ENCODE assay signal across 8 cellular contexts in the genomic region with DNA sequence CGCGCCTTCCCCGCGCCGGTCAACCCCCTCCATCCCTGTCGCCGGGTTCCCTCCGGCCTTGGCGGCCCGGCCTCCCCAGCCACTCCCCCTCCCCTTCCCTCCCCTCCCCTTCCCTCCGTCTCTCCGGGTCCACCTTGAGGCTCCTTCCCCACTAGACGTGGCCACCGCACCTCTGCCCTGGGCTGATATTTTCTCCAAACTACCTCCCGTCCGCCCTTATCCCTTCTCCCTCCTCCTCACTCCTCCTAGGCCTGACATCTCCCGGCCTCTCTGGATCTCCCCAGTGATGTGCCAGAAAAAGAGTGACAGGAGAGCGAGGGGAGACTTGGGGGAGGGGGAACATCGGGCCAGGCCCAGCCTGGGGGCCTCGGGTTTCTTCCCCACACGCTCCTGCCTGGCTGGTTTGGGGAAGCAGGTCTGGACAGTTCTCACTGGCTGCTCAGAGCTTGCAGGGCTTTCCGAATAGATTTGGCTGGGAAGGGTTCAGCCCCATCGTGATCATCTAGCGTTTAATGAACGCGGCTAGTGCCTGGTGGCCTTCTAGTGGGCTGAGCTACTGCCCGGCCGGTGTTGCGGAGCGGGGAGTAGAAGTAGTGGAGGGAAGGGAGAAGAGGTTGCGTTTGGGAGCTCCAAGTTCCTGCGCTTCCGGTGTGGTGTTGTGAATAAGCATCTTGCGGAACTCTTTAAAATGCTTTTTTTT. TPM values are rescaled to one million over a fixed set of nuclear protein-coding genes. Genes with fewer than 3 reads are reported as not detected.
DNase-seq lines count a peak whose midpoint lies in the region; ATAC-seq and TF ChIP-seq lines count a peak whose summit lies in the region.

No MANE protein-coding gene starts in this region.

- no peaks in the 10 kb centered on the region for H3K27me3 ChIP-seq in aorta (ENCODE audit: control insufficient read depth in 1 of 2, insufficient read depth in 2 of 2, low read length in 1 of 2)

- peak overlapping the region; percentile 43 for H3K27ac Mint-ChIP-seq in activated naive CD4-positive, alpha-beta T cell treated with anti-CD3 and anti-CD28 coated beads for 36 hours
- peak overlapping the region; percentile 84 to 86 for H3K27ac Mint-ChIP-seq in effector memory CD8-positive, alpha-beta T cell

- peaks cover 19% of the 10 kb centered on the region for H3K4me1 Mint-ChIP-seq in activated naive CD4-positive, alpha-beta T cell treated with anti-CD3 and anti-CD28 coated beads for 36 hours (ENCODE audit: low read depth)
- H3K4me1 Mint-ChIP-seq in effector memory CD8-positive, alpha-beta T cell (ENCODE audit: low read depth in 2 of 2) = peaks cover 12 to 14% of the 10 kb centered on the region in 2 donors

- H3K4me3 Mint-ChIP-seq in activated naive CD4-positive, alpha-beta T cell treated with anti-CD3 and anti-CD28 coated beads for 36 hours = peak overlapping the region; percentile 77
- H3K4me3 Mint-ChIP-seq in effector memory CD8-positive, alpha-beta T cell = peak overlapping the region; percentile 78

- CTCF ChIA-PET in activated naive CD4-positive, alpha-beta T cell treated with anti-CD3 and anti-CD28 coated beads for 36 hours (lab: Charles Lee) = interaction anchor here (0.6 to 1.3 kb wide), 6 partner anchors 9 to 823 kb away, joined by 3 to 8 read pairs (median 5); partner anchors contain the start of gene TRIM54

- TF ChIP-seq CTCF in mucosa of descending colon (IDR thresholded peaks at IDR 0.05) = no peak

- H3K4me1 ChIP-seq in mucosa of descending colon (ENCODE audit: low read depth) (peaks cover 32% of the 10 kb centered on the region), aorta (ENCODE audit: control insufficient read depth in 1 of 2, insufficient read depth in 2 of 2, low read length in 2 of 2) (no peaks in the 10 kb centered on the region)

- H3K4me3 ChIP-seq in mucosa of descending colon (peak overlapping the region; percentile 56), aorta (ENCODE audit: low read length in 2 of 2) (peak overlapping the region; percentile 80 to 82)

- peak; percentile 11 for DNase-seq in activated naive CD4-positive, alpha-beta T cell treated with anti-CD3 and anti-CD28 coated beads for 36 hours
- no peak for DNase-seq in activated naive CD4-positive, alpha-beta T cell treated with Interleukin-2 at 50 U/mL for 16 hours
- peak; percentile 26 to 38 for DNase-seq in SHP77 (lab: John Stamatoyannopoulos, UW)
- peak in 1 of 3 experiments; percentile 6 for DNase-seq in effector memory CD8-positive, alpha-beta T cell
- DNase-seq in mucosa of descending colon = peak in 1 of 3 donors; percentile 51
- DNase-seq in aorta = peak; percentile 52 to 77
- no peak for DNase-seq in NOMO-1 treated with DMSO at 0.1 percent for 48 hours (lab: John Stamatoyannopoulos, UW; ENCODE audit: unreplicated experiment)
- no peak for DNase-seq in germinal center (ENCODE audit: low spot score)

- no peaks in the 10 kb centered on the region for H3K9me3 Mint-ChIP-seq in activated naive CD4-positive, alpha-beta T cell treated with anti-CD3 and anti-CD28 coated beads for 36 hours
- H3K9me3 Mint-ChIP-seq in effector memory CD8-positive, alpha-beta T cell = no peaks in the 10 kb centered on the region

- WGBS in aorta, 2 donors = 7 to 9% methylated on average over 22 to 34 of the region's 34 CpGs

- no peaks in the 10 kb centered on the region for H3K36me3 Mint-ChIP-seq in activated naive CD4-positive, alpha-beta T cell treated with anti-CD3 and anti-CD28 coated beads for 36 hours (ENCODE audit: low read depth)
- H3K36me3 Mint-ChIP-seq in effector memory CD8-positive, alpha-beta T cell (ENCODE audit: insufficient read depth) = peaks cover 15% of the 10 kb centered on the region

- H3K27me3 Mint-ChIP-seq in activated naive CD4-positive, alpha-beta T cell treated with anti-CD3 and anti-CD28 coated beads for 36 hours (ENCODE audit: low read depth) = peaks cover 6% of the 10 kb centered on the region
- peaks cover 19 to 31% of the 10 kb centered on the region in 2 donors for H3K27me3 Mint-ChIP-seq in effector memory CD8-positive, alpha-beta T cell

- peak; percentile 12 for ATAC-seq in effector memory CD8-positive, alpha-beta T cell (replicated peaks)
- ATAC-seq in mucosa of descending colon (no peak), aorta (ENCODE audit: low FRiP score) (peak; percentile 56)

- H3K36me3 ChIP-seq in mucosa of descending colon (ENCODE audit: low read depth) = no peaks in the 10 kb centered on the region
- H3K36me3 ChIP-seq in aorta (ENCODE audit: control insufficient read depth in 1 of 2, insufficient read depth in 2 of 2, low read length in 1 of 2) = no peaks in the 10 kb centered on the region

- intact Hi-C loops in activated naive CD4-positive, alpha-beta T cell treated with anti-CD3 and anti-CD28 coated beads for 36 hours (cut with micrococcal nuclease) = loop anchor here (1.0 to 5.0 kb wide), 3 partner anchors 110 to 624 kb away; partner anchors contain the start of genes ADGRF3, ATRAID, SELENOI and SLC5A6
- intact Hi-C loops in mucosa of descending colon (cut with DNase I, micrococcal nuclease) = no loop called here
- intact Hi-C loops in aorta (cut with DNase I) = no loop called here

- H3K9me3 ChIP-seq in mucosa of descending colon = no peaks in the 10 kb centered on the region
- H3K9me3 ChIP-seq in aorta (ENCODE audit: control insufficient read depth, low read length) = no peaks in the 10 kb centered on the region

- no peak overlapping the region for H3K27ac ChIP-seq in aorta (ENCODE audit: low read depth in 1 of 2, low read length in 2 of 2)

RNA-seq across cellular contexts. Expression of gene MAPRE3, which starts 0.6 kb away (rescaled TPM):
- total RNA-seq in activated naive CD4-positive, alpha-beta T cell treated with anti-CD3 and anti-CD28 coated beads for 36 hours = 1 to 10 TPM; 2.9 to 3.8 TPM
- total RNA-seq in mucosa of descending colon (10 to 100 TPM; 23.9 to 36.1 (median 35.6) TPM), aorta (10 to 100 TPM; 15.9 to 16.1 TPM)
- 10 to 100 TPM in 1 of 2 donors, 1 to 10 TPM in 1; 7.9 to 26.7 TPM for polyA plus RNA-seq in aorta

Comparison
In these comparisons a context has a peak if more than half of its experiments do, and no peak if none do; other contexts are left out.
1. DNase-seq: peak in activated naive CD4-positive, alpha-beta T cell treated with anti-CD3 and anti-CD28 coated beads for 36 hours (single experiment), SHP77 (2 of 2) and aorta (2 of 2); none in activated naive CD4-positive, alpha-beta T cell treated with Interleukin-2 at 50 U/mL for 16 hours (single experiment), NOMO-1 treated with DMSO at 0.1 percent for 48 hours (single experiment) and germinal center (single experiment).